Comparison of ENCODE assay signal across 14 cellular contexts in the genomic region with DNA sequence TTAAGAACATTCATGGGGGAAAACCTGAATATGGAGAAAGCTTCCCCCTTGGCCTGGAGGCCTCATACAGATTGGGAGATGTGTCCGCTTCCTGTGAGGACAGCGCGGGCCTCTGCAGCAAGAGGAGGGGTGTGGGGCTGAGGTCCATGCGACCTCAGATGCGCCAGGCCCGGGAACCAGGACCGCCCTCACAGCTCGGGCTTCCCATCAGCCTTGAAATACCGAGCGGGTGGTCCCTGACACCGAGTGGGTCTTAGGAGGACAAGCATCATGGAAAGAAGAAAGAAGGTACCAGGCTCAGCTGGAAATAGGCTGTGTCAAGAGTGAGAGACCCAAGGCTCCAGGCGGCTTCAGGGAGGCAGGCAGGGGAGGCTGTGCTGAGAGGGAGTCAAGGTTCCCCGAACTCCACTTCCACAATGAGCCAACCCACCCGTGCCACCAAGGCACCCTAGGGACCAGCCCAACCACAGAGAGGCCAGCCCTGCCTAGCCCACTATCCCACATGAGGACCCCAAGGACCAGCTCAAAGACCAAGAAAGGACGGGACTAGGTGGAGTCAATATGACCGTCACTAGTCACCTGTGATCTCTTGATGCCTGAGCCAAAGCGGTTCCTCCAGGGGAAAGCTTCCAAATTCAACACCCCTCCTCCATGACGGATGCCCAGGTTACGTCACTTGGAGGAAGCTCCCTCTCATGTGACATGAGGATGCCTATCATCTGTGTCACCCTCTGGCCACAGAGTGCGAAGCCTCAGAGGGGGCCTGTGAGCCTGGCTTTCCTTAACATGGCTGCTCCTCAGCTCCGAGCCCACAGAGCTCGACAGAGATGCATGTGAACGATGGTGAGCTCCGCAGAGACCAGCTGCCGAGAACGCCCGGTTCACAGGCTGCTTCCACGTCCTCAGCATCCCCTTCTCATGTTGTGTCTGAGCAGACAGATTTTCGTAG.
DNase-seq lines count a peak whose midpoint lies in the region; TF ChIP-seq lines count a peak whose summit lies in the region.
"Had no signal": no experiment of that assay in that cellular context is flagged by ENCODE, and none has a peak within 500 bp of the region (broad histone marks: within the 10 kb centered on the region; RNA-seq: fewer than 3 reads in every experiment).

No MANE protein-coding gene starts in this region.

- no peak overlapping the region for H3K4me3 ChIP-seq in neuronal stem cell (ENCODE audit: low read length in 2 of 2)
- H3K4me3 ChIP-seq in brain microvascular endothelial cell (ENCODE audit: low read depth, low read length), result no peak overlapping the region

- H3K23ac ChIP-seq in neuronal stem cell (ENCODE audit: low read depth, low read length, poor library complexity), result no peak overlapping the region

- in situ Hi-C loops in brain microvascular endothelial cell (cut with HindIII; ENCODE audit: low pct_ligation_motif_present, low sequenced_read_pairs), result no loop called here

- DNase-seq in activated CD4-positive, alpha-beta T cell treated with anti-CD3 and anti-CD28 coated beads for 1 hour, result peak; percentile 3
- DNase-seq in activated CD4-positive, alpha-beta T cell treated with anti-CD3 and anti-CD28 coated beads, Interleukin-2, amount 10 ng/mL, durations not matched to agents 7 days and 5 days, result no peak
- DNase-seq in ecto neural progenitor cell (ENCODE audit: low spot score) (peak; percentile 37), neuronal stem cell (ENCODE audit: low spot score) (no peak), type B pancreatic cell (ENCODE audit: extremely low spot score, unreplicated experiment) (peak; percentile 54), brain microvascular endothelial cell (no peak), NCI-H2171 treated with DMSO at 0.1 percent for 48 hours (lab: John Stamatoyannopoulos, UW) (no peak)
- DNase-seq in activated CD4-positive, alpha-beta memory T cell treated with anti-CD3 and anti-CD28 coated beads, Interleukin-2, amount 10 ng/mL, durations not matched to agents 7 days and 5 days, result no peak
- DNase-seq: H7, Karpas-422, NCI-H187 treated with DMSO at 0.1 percent for 48 hours, NCI-H446 treated with DMSO at 0.1 percent for 48 hours, Right ventricle myocardium superior had no signal

- H4K8ac ChIP-seq in neuronal stem cell (ENCODE audit: low read depth, low read length), result no peak overlapping the region

- no peak overlapping the region for H3K4me3 Mint-ChIP-seq in activated CD4-positive, alpha-beta T cell treated with anti-CD3 and anti-CD28 coated beads, Interleukin-2, amount 10 ng/mL, durations not matched to agents 7 days and 5 days
- no peak overlapping the region for H3K4me3 Mint-ChIP-seq in type B pancreatic cell
- H3K4me3 Mint-ChIP-seq in activated CD4-positive, alpha-beta memory T cell treated with anti-CD3 and anti-CD28 coated beads, Interleukin-2, amount 10 ng/mL, durations not matched to agents 7 days and 5 days, result no peak overlapping the region

- H3K4ac ChIP-seq in neuronal stem cell (ENCODE audit: low read length), result no peak overlapping the region

- H3K4me1 Mint-ChIP-seq in activated CD4-positive, alpha-beta T cell treated with anti-CD3 and anti-CD28 coated beads, Interleukin-2, amount 10 ng/mL, durations not matched to agents 7 days and 5 days, result no peaks in the 10 kb centered on the region
- H3K4me1 Mint-ChIP-seq in type B pancreatic cell (ENCODE audit: unreplicated experiment), result peaks cover 3% of the 10 kb centered on the region
- no peaks in the 10 kb centered on the region for H3K4me1 Mint-ChIP-seq in activated CD4-positive, alpha-beta memory T cell treated with anti-CD3 and anti-CD28 coated beads, Interleukin-2, amount 10 ng/mL, durations not matched to agents 7 days and 5 days

- H2AK5ac ChIP-seq in neuronal stem cell (ENCODE audit: low read depth, low read length), result peak overlapping the region; percentile 9

- H3K79me1 ChIP-seq in neuronal stem cell (ENCODE audit: low read depth, low read length), result no peaks in the 10 kb centered on the region

- H2BK120ac ChIP-seq in neuronal stem cell (ENCODE audit: low read depth, low read length), result no peak overlapping the region

- H3K9ac ChIP-seq in neuronal stem cell (ENCODE audit: low read depth, low read length, poor library complexity), result no peak overlapping the region

- no peaks in the 10 kb centered on the region for H3K4me1 ChIP-seq in neuronal stem cell (ENCODE audit: control insufficient read depth in 2 of 2, insufficient read depth in 1 of 2, low read depth in 1 of 2, low read length in 2 of 2)

- no peak overlapping the region for H2BK12ac ChIP-seq in neuronal stem cell (ENCODE audit: low read length)

- no peaks in the 10 kb centered on the region for H3K9me3 Mint-ChIP-seq in activated CD4-positive, alpha-beta T cell treated with anti-CD3 and anti-CD28 coated beads, Interleukin-2, amount 10 ng/mL, durations not matched to agents 7 days and 5 days
- no peaks in the 10 kb centered on the region for H3K9me3 Mint-ChIP-seq in type B pancreatic cell
- peaks cover under 1% of the 10 kb centered on the region for H3K9me3 Mint-ChIP-seq in activated CD4-positive, alpha-beta memory T cell treated with anti-CD3 and anti-CD28 coated beads, Interleukin-2, amount 10 ng/mL, durations not matched to agents 7 days and 5 days

- H3K27ac Mint-ChIP-seq in activated CD4-positive, alpha-beta T cell treated with anti-CD3 and anti-CD28 coated beads, Interleukin-2, amount 10 ng/mL, durations not matched to agents 7 days and 5 days, result no peak overlapping the region
- no peak overlapping the region for H3K27ac Mint-ChIP-seq in type B pancreatic cell
- no peak overlapping the region for H3K27ac Mint-ChIP-seq in activated CD4-positive, alpha-beta memory T cell treated with anti-CD3 and anti-CD28 coated beads, Interleukin-2, amount 10 ng/mL, durations not matched to agents 7 days and 5 days

- no peak overlapping the region for H2BK5ac ChIP-seq in neuronal stem cell (ENCODE audit: low read length)

- no peak overlapping the region for H3K4me2 ChIP-seq in neuronal stem cell (ENCODE audit: insufficient read depth, low read length, poor library complexity, severe bottlenecking)

- H3K9me3 ChIP-seq in neuronal stem cell (replicated peaks in 1 of 2; ENCODE audit: control insufficient read depth in 2 of 2, insufficient read depth in 1 of 2, low read depth in 1 of 2, low read length in 2 of 2), result no peaks in the 10 kb centered on the region

- no peak overlapping the region for H2AFZ ChIP-seq in neuronal stem cell (ENCODE audit: low read length)

- no peak overlapping the region for H3K27ac ChIP-seq in neuronal stem cell (replicated peaks; ENCODE audit: low read length)
- no peak overlapping the region for H3K27ac ChIP-seq in brain microvascular endothelial cell
- H3K27ac ChIP-seq: 22Rv1 had no signal

- H3K27me3 Mint-ChIP-seq in activated CD4-positive, alpha-beta T cell treated with anti-CD3 and anti-CD28 coated beads, Interleukin-2, amount 10 ng/mL, durations not matched to agents 7 days and 5 days, result no peaks in the 10 kb centered on the region
- H3K27me3 Mint-ChIP-seq in type B pancreatic cell, result no peaks in the 10 kb centered on the region
- H3K27me3 Mint-ChIP-seq in activated CD4-positive, alpha-beta memory T cell treated with anti-CD3 and anti-CD28 coated beads, Interleukin-2, amount 10 ng/mL, durations not matched to agents 7 days and 5 days, result no peaks in the 10 kb centered on the region

- no peaks in the 10 kb centered on the region for H3K36me3 Mint-ChIP-seq in activated CD4-positive, alpha-beta T cell treated with anti-CD3 and anti-CD28 coated beads, Interleukin-2, amount 10 ng/mL, durations not matched to agents 7 days and 5 days (ENCODE audit: low read depth)
- H3K36me3 Mint-ChIP-seq in type B pancreatic cell, result no peaks in the 10 kb centered on the region
- no peaks in the 10 kb centered on the region for H3K36me3 Mint-ChIP-seq in activated CD4-positive, alpha-beta memory T cell treated with anti-CD3 and anti-CD28 coated beads, Interleukin-2, amount 10 ng/mL, durations not matched to agents 7 days and 5 days (ENCODE audit: low read depth)

- H3K27me3 ChIP-seq in neuronal stem cell (ENCODE audit: control insufficient read depth in 3 of 3, insufficient read depth in 3 of 3, low read depth in 1 of 3, low read length in 3 of 3), result no peaks in the 10 kb centered on the region
- H3K27me3 ChIP-seq in brain microvascular endothelial cell (replicated peaks), result no peaks in the 10 kb centered on the region

- no peak overlapping the region for H2BK15ac ChIP-seq in neuronal stem cell (ENCODE audit: low read length)

- no peak overlapping the region for H3K14ac ChIP-seq in neuronal stem cell (ENCODE audit: low read length)

- TF ChIP-seq CTCF in type B pancreatic cell (conservative IDR thresholded peaks at IDR 0.05) (no peak), brain microvascular endothelial cell (IDR thresholded peaks at IDR 0.05; ENCODE audit: low read depth, low read length, missing control alignments) (no peak)

- POLR2A ChIA-PET in activated CD4-positive, alpha-beta T cell treated with anti-CD3 and anti-CD28 coated beads, Interleukin-2, amount 10 ng/mL, durations not matched to agents 7 days and 5 days (lab: Charles Lee), result no interaction called here
- POLR2A ChIA-PET in activated CD4-positive, alpha-beta memory T cell treated with anti-CD3 and anti-CD28 coated beads, Interleukin-2, amount 10 ng/mL, durations not matched to agents 7 days and 5 days (lab: Charles Lee), result no interaction called here

- H3K18ac ChIP-seq in neuronal stem cell (ENCODE audit: low read length), result no peak overlapping the region

- CTCF ChIA-PET in activated CD4-positive, alpha-beta T cell treated with anti-CD3 and anti-CD28 coated beads, Interleukin-2, amount 10 ng/mL, durations not matched to agents 7 days and 5 days (lab: Charles Lee), result no interaction called here
- CTCF ChIA-PET in activated CD4-positive, alpha-beta memory T cell treated with anti-CD3 and anti-CD28 coated beads, Interleukin-2, amount 10 ng/mL, durations not matched to agents 7 days and 5 days (lab: Charles Lee), result no interaction called here

- no CpG with 5 or more reads among the region's 29 CpGs for WGBS in neuronal stem cell (ENCODE audit: extremely low coverage in 2 of 2, insufficient read length in 2 of 2, insufficient replicate concordance in 1 of 2), 2 donors

- H3K36me3 ChIP-seq in neuronal stem cell (replicated peaks in 1 of 2; ENCODE audit: control insufficient read depth in 2 of 2, insufficient read depth in 2 of 2, low read length in 2 of 2), result peaks cover 0 to 2% of the 10 kb centered on the region in 2 donors
- no peaks in the 10 kb centered on the region for H3K36me3 ChIP-seq in brain microvascular endothelial cell (replicated peaks)

- H4K91ac ChIP-seq in neuronal stem cell (ENCODE audit: low read depth, low read length, poor library complexity), result no peak overlapping the region

Comparison
In these comparisons a context has a peak if more than half of its experiments do, and no peak if none do; other contexts are left out.
1. DNase-seq: peak in activated CD4-positive, alpha-beta T cell treated with anti-CD3 and anti-CD28 coated beads for 1 hour (single experiment), ecto neural progenitor cell (single experiment) and type B pancreatic cell (single experiment); none in activated CD4-positive, alpha-beta T cell treated with anti-CD3 and anti-CD28 coated beads, Interleukin-2, amount 10 ng/mL, durations not matched to agents 7 days and 5 days (single experiment), neuronal stem cell (single experiment), brain microvascular endothelial cell (single experiment), NCI-H2171 treated with DMSO at 0.1 percent for 48 hours (single experiment) and activated CD4-positive, alpha-beta memory T cell treated with anti-CD3 and anti-CD28 coated beads, Interleukin-2, amount 10 ng/mL, durations not matched to agents 7 days and 5 days (single experiment).